9 cellular contexts compared by ENCODE assay signal in the genomic region with DNA sequence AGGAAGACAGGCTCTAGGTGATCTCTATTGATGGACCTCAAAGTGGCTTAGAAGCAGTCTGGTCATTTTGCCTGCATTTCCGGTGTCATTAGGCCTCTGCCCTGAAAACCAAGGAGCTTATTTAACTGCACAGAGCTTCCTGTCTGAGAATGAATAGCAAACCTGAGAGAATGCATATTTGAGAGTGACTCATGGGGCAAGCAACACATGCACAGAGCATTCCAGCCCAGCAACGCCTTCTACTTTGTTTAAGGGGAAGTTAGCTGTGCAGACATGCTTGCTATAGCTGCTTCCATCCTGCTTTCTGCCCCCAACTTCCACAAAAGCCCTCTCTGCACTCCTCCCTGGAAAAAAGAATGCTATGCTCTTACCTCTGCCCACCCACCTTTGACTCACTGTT.
DNase-seq lines count a peak whose midpoint lies in the region; ATAC-seq, FAIRE-seq and TF ChIP-seq lines count a peak whose summit lies in the region.
"Had no signal": no experiment of that assay in that cellular context is flagged by ENCODE, and none has a peak within 500 bp of the region (broad histone marks: within the 10 kb centered on the region; RNA-seq: fewer than 3 reads in every experiment).

No MANE protein-coding gene starts in this region.

- WGBS in body of pancreas, 2 donors, result 32 to 39% methylated on average over 2 of the region's 2 CpGs

- H3K36me3 ChIP-seq in body of pancreas (replicated peaks in 1 of 2; ENCODE audit: insufficient read depth in 1 of 2, low read depth in 2 of 2), result no peaks in the 10 kb centered on the region

- TF ChIP-seq CTCF in AG04449 (IDR thresholded peaks at IDR 0.05; ENCODE audit: insufficient read depth, low read length, missing control alignments) (no peak), fibroblast of mammary gland (conservative IDR thresholded peaks at IDR 0.05; ENCODE audit: control insufficient read depth, insufficient read depth, low read depth, low read length) (no peak), body of pancreas (IDR thresholded peaks at IDR 0.05) (no peak)

- POLR2A ChIA-PET in AG04449 (lab: Yijun Ruan, JAX), result interaction anchor here (0.6 kb wide), 1 partner anchor 11 kb away, joined by 3 read pairs; no protein-coding TSS in a partner anchor
- POLR2A ChIA-PET in activated CD4-positive, alpha-beta T cell treated with anti-CD3 and anti-CD28 coated beads, Interleukin-2, amount 10 ng/mL, durations not matched to agents 7 days and 5 days (lab: Charles Lee), result no interaction called here

- CTCF ChIA-PET in AG04449 (lab: Yijun Ruan, JAX), result interaction anchor here (1.3 kb wide), 1 partner anchor 41 kb away, joined by 4 read pairs; no protein-coding TSS in a partner anchor
- CTCF ChIA-PET in activated CD4-positive, alpha-beta T cell treated with anti-CD3 and anti-CD28 coated beads, Interleukin-2, amount 10 ng/mL, durations not matched to agents 7 days and 5 days (lab: Charles Lee), result no interaction called here

- no peaks in the 10 kb centered on the region for H3K4me1 ChIP-seq in body of pancreas

- no peak overlapping the region for H3K27ac Mint-ChIP-seq in immature natural killer cell
- H3K27ac Mint-ChIP-seq in activated CD4-positive, alpha-beta T cell treated with anti-CD3 and anti-CD28 coated beads, Interleukin-2, amount 10 ng/mL, durations not matched to agents 7 days and 5 days, result no peak overlapping the region

- no peak overlapping the region for H3K4me3 Mint-ChIP-seq in immature natural killer cell
- H3K4me3 Mint-ChIP-seq in activated CD4-positive, alpha-beta T cell treated with anti-CD3 and anti-CD28 coated beads, Interleukin-2, amount 10 ng/mL, durations not matched to agents 7 days and 5 days, result no peak overlapping the region

- peak; percentile 95 for ATAC-seq in GM21447 (IDR thresholded peaks at IDR 0.05; ENCODE audit: unreplicated experiment)
- no peak for ATAC-seq in body of pancreas

- in situ Hi-C loops in G401 (cut with HindIII; ENCODE audit: low sequenced_read_pairs), result no loop called here

- peak; percentile 57 for FAIRE-seq in HTR-8/SVneo (lab: Jason Lieb, UNC)
- FAIRE-seq: G401.6 had no signal

- H3K27ac ChIP-seq in body of pancreas, result no peak overlapping the region

- no peaks in the 10 kb centered on the region for H3K9me3 ChIP-seq in body of pancreas

- H3K27me3 Mint-ChIP-seq in immature natural killer cell (ENCODE audit: low read depth in 3 of 3), result peaks cover 0 to 4% (median 0%) of the 10 kb centered on the region in 3 donors
- H3K27me3 Mint-ChIP-seq in activated CD4-positive, alpha-beta T cell treated with anti-CD3 and anti-CD28 coated beads, Interleukin-2, amount 10 ng/mL, durations not matched to agents 7 days and 5 days, result no peaks in the 10 kb centered on the region

- H3K36me3 Mint-ChIP-seq in immature natural killer cell, result no peaks in the 10 kb centered on the region
- no peaks in the 10 kb centered on the region for H3K36me3 Mint-ChIP-seq in activated CD4-positive, alpha-beta T cell treated with anti-CD3 and anti-CD28 coated beads, Interleukin-2, amount 10 ng/mL, durations not matched to agents 7 days and 5 days (ENCODE audit: low read depth)

- H3K27me3 ChIP-seq in body of pancreas, result no peaks in the 10 kb centered on the region

- H3K4me1 Mint-ChIP-seq in immature natural killer cell, result no peaks in the 10 kb centered on the region
- H3K4me1 Mint-ChIP-seq in activated CD4-positive, alpha-beta T cell treated with anti-CD3 and anti-CD28 coated beads, Interleukin-2, amount 10 ng/mL, durations not matched to agents 7 days and 5 days, result no peaks in the 10 kb centered on the region

- DNase-seq in AG04449 (ENCODE audit: low read depth, low spot score) (peak; percentile 58), HTR-8/SVneo (ENCODE audit: insufficient read length, low spot score) (peak; percentile 51), fibroblast of mammary gland (ENCODE audit: low read depth) (peak; percentile 15), immature natural killer cell (no peak), body of pancreas (no peak), G401 (ENCODE audit: low spot score) (no peak)
- no peak for DNase-seq in activated CD4-positive, alpha-beta T cell treated with anti-CD3 and anti-CD28 coated beads, Interleukin-2, amount 10 ng/mL, durations not matched to agents 7 days and 5 days

- peaks cover 0 to 35% (median 5%) of the 10 kb centered on the region in 6 donors for H3K9me3 Mint-ChIP-seq in immature natural killer cell
- H3K9me3 Mint-ChIP-seq in activated CD4-positive, alpha-beta T cell treated with anti-CD3 and anti-CD28 coated beads, Interleukin-2, amount 10 ng/mL, durations not matched to agents 7 days and 5 days, result no peaks in the 10 kb centered on the region

- H3K4me3 ChIP-seq in AG04449 (ENCODE audit: low read depth, low read length) (no peak overlapping the region), fibroblast of mammary gland (ENCODE audit: control insufficient read depth, low read depth, low read length) (no peak overlapping the region), body of pancreas (no peak overlapping the region)

- TF ChIP-seq POLR2A in body of pancreas (IDR thresholded peaks at IDR 0.05), result no peak

- intact Hi-C loops in body of pancreas (cut with DNase I), result no loop called here

Comparison
In these comparisons a context has a peak if more than half of its experiments do, and no peak if none do; other contexts are left out.
1. DNase-seq: peak in AG04449 (single experiment), HTR-8/SVneo (single experiment) and fibroblast of mammary gland (single experiment); none in immature natural killer cell (0 of 3), body of pancreas (0 of 4), activated CD4-positive, alpha-beta T cell treated with anti-CD3 and anti-CD28 coated beads, Interleukin-2, amount 10 ng/mL, durations not matched to agents 7 days and 5 days (single experiment) and G401 (single experiment).